ENCODE assay signal across 20 cellular contexts in the genomic region with DNA sequence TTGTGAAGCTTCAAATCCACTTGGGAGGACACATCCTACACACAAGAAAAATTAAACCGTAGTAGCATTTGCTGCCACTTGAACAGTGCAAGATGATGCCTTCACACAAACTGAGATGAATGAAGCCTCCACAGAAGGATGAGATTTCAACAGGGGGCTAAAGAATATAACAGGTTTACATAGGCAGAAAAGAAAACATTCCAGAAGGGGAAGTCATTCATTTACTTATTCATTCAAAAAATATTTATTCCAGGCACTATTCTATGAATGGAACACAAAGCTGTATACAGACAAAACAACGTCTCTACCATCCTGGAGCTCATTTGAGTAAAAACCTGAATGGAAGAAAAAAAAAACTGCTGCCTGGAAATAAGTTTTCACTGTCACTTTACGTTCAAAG.
"Had no signal": no experiment of that assay in that cellular context is flagged by ENCODE, and none has a peak within 500 bp of the region (broad histone marks: within the 10 kb centered on the region; RNA-seq: fewer than 3 reads in every experiment).

No MANE protein-coding gene starts in this region.

- H3K27ac ChIP-seq: coronary artery, left ventricle myocardium inferior, pancreas, sigmoid colon, stomach, testis, upper lobe of right lung had no signal

- ATAC-seq: activated CD4-positive, CD25-positive, alpha-beta regulatory T cell treated with anti-CD3 and anti-CD28 coated beads, Interleukin-2, amount 50 U/mL, for 24 hours; activated naive CD8-positive, alpha-beta T cell treated with anti-CD3 and anti-CD28 coated beads, Interleukin-2, amount 50 U/mL, for 24 hours; mucosa of descending colon; naive thymus-derived CD4-positive, alpha-beta T cell; pancreas; T-cell; upper lobe of right lung had no signal

- H3K4me1 ChIP-seq: left ventricle myocardium inferior, pancreas, sigmoid colon, stomach, testis, upper lobe of right lung had no signal

- H3K36me3 ChIP-seq: left ventricle myocardium inferior, pancreas, sigmoid colon, stomach, upper lobe of right lung had no signal

- H3K9me3 ChIP-seq: mucosa of descending colon, pancreas, sigmoid colon, stomach, testis, upper lobe of right lung had no signal

- H3K27me3 ChIP-seq: pancreas, sigmoid colon, testis had no signal

- H3K4me3 ChIP-seq: coronary artery, left ventricle myocardium inferior, mucosa of descending colon, pancreas, sigmoid colon, stomach, testis, upper lobe of right lung had no signal

- DNase-seq: activated CD4-positive, alpha-beta T cell treated with anti-CD3 and anti-CD28 coated beads, Interleukin-2, amount 50 U/mL, for 1 hour; activated CD8-positive, alpha-beta memory T cell treated with anti-CD3 and anti-CD28 coated beads for 24 hours; activated naive CD4-positive, alpha-beta T cell treated with anti-CD3 and anti-CD28 coated beads for 36 hours; activated naive CD8-positive, alpha-beta T cell treated with anti-CD3 and anti-CD28 coated beads, Interleukin-2, amount 50 U/mL, for 24 hours; central memory CD4-positive, alpha-beta T cell; glutamatergic neuron; hypothalamus; left ventricle myocardium inferior; mucosa of descending colon; naive thymus-derived CD4-positive, alpha-beta T cell; pancreas; sigmoid colon; stimulated activated CD4-positive, alpha-beta T cell treated with anti-CD3 and anti-CD28 coated beads, Interleukin-1b, Interleukin-23, amount 100 ng/mL, for 48 hours; stomach; T-cell; T-helper 9 cell; testis; upper lobe of right lung had no signal
